ENCODE assay signal across 18 cellular contexts in genomic region chrX:122625821-122626220, GRCh38.
DNase-seq lines count a peak whose midpoint lies in the region; ATAC-seq, FAIRE-seq and TF ChIP-seq lines count a peak whose summit lies in the region.
"Had no signal": no experiment of that assay in that cellular context is flagged by ENCODE, and none has a peak within 500 bp of the region (broad histone marks: within the 10 kb centered on the region; RNA-seq: fewer than 3 reads in every experiment).

No MANE protein-coding gene starts in this region.

- H3K27me3 ChIP-seq in BJ (ENCODE audit: control insufficient read depth, insufficient read depth, low read length) (no peaks in the 10 kb centered on the region), GM12878 (replicated peaks in 1 of 2; ENCODE audit: control insufficient read depth in 2 of 2, insufficient read depth in 2 of 2, low read length in 1 of 2) (no peaks in the 10 kb centered on the region)
- H3K27me3 ChIP-seq: body of pancreas had no signal

- H3K27ac Mint-ChIP-seq in natural killer cell treated with Interleukin-12 subunit alpha and Interleukin-12 subunit beta and Interleukin-15 and Interleukin-18, amount 100 ng/mL, for 72 hours = no peak overlapping the region
- H3K27ac Mint-ChIP-seq: activated CD4-positive, alpha-beta memory T cell treated with anti-CD3 and anti-CD28 coated beads, Interleukin-2, amount 10 ng/mL, durations not matched to agents 7 days and 5 days; immature natural killer cell had no signal

- H3K36me3 ChIP-seq in BJ (ENCODE audit: control insufficient read depth, insufficient read depth, low read length) = no peaks in the 10 kb centered on the region
- no peaks in the 10 kb centered on the region for H3K36me3 ChIP-seq in GM12878 (ENCODE audit: control insufficient read depth in 2 of 2, insufficient read depth in 2 of 2, low read length in 1 of 2)
- H3K36me3 ChIP-seq in mesodermal cell (ENCODE audit: control insufficient read depth, insufficient read depth, low read length) = no peaks in the 10 kb centered on the region
- H3K36me3 ChIP-seq: BLaER1 treated with 17β-estradiol and CSF1 and Interleukin-3, amounts not matched to agents 10 nM and 100 nM had no signal

- no peak overlapping the region for H3K4me3 ChIP-seq in BJ (ENCODE audit: low read depth, low read length)
- H3K4me3 ChIP-seq in HFF-Myc (replicated peaks; ENCODE audit: low read depth, low read length) = no peak overlapping the region
- H3K4me3 ChIP-seq in GM12878 = no peak overlapping the region
- no peak overlapping the region for H3K4me3 ChIP-seq in mesodermal cell (ENCODE audit: extremely low read depth, insufficient read depth, low read length, poor library complexity, severe bottlenecking)
- H3K4me3 ChIP-seq: BLaER1 treated with 17β-estradiol and CSF1 and Interleukin-3, amounts not matched to agents 10 nM and 100 nM; body of pancreas had no signal

- H3K4me2 ChIP-seq in GM12878 (ENCODE audit: control insufficient read depth, insufficient read depth) = no peak overlapping the region

- peak; percentile 64 for DNase-seq in BJ (ENCODE audit: low read depth)
- peak; percentile 81 for DNase-seq in HFF-Myc (ENCODE audit: extremely low read depth, low read depth)
- no peak for DNase-seq in GM12878 (ENCODE audit: low read depth, low spot score)
- DNase-seq in NCI-H2081 treated with DMSO at 0.1 percent for 48 hours (lab: John Stamatoyannopoulos, UW) = no peak
- DNase-seq in natural killer cell treated with Interleukin-12 subunit alpha and Interleukin-12 subunit beta and Interleukin-15 and Interleukin-18, amount 100 ng/mL, for 72 hours (ENCODE audit: low spot score) = no peak
- DNase-seq in HTR-8/SVneo (ENCODE audit: insufficient read length, low spot score) = no peak
- DNase-seq: activated CD4-positive, alpha-beta memory T cell treated with anti-CD3 and anti-CD28 coated beads, Interleukin-2, amount 10 ng/mL, durations not matched to agents 7 days and 5 days; body of pancreas; DMS79 treated with DMSO at 0.1 percent for 48 hours; immature natural killer cell; NCI-H1048; NCI-H2171 treated with DMSO at 0.1 percent for 48 hours; posterior cingulate gyrus; stimulated activated CD4-positive, alpha-beta T cell treated with anti-CD3 and anti-CD28 coated beads, Interleukin-15, amount 100 ng/mL, for 24 hours; substantia nigra had no signal

- no peak for TF ChIP-seq POLR2A in GM12878 (IDR thresholded peaks at IDR 0.05; ENCODE audit: low read depth, low read length)

- ATAC-seq in GM12878 (peak; percentile 92), GM18909 (IDR thresholded peaks at IDR 0.05; ENCODE audit: poor library complexity, unreplicated experiment) (no peak)
- no peak for ATAC-seq in natural killer cell treated with Interleukin-12 subunit alpha and Interleukin-12 subunit beta and Interleukin-15 and Interleukin-18, amount 100 ng/mL, for 72 hours
- ATAC-seq: body of pancreas had no signal

- CTCF ChIA-PET in BJ (lab: Yijun Ruan, JAX) = no interaction called here
- CTCF ChIA-PET in GM12878 (lab: Yijun Ruan, JAX) = interaction anchor here (1.1 to 1.6 kb wide), 2 partner anchors 10 to 12 kb away, joined by 3 to 6 read pairs; no protein-coding TSS in a partner anchor

- H3K36me3 Mint-ChIP-seq in natural killer cell treated with Interleukin-12 subunit alpha and Interleukin-12 subunit beta and Interleukin-15 and Interleukin-18, amount 100 ng/mL, for 72 hours = no peaks in the 10 kb centered on the region
- H3K36me3 Mint-ChIP-seq: immature natural killer cell had no signal

- in situ Hi-C loops in GM12878 (cut with MboI) = no loop called here

- no peak for TF ChIP-seq EP300 in GM12878 (IDR thresholded peaks at IDR 0.05; ENCODE audit: borderline replicate concordance in 1 of 2, control insufficient read depth in 1 of 2, low read depth in 2 of 2, low read length in 2 of 2)

- intact Hi-C loops in GM12878 (cut with micrococcal nuclease; ENCODE audit: unreplicated experiment) = no loop called here

- H3K9me3 Mint-ChIP-seq in natural killer cell treated with Interleukin-12 subunit alpha and Interleukin-12 subunit beta and Interleukin-15 and Interleukin-18, amount 100 ng/mL, for 72 hours = peaks cover 4% of the 10 kb centered on the region
- H3K9me3 Mint-ChIP-seq: activated CD4-positive, alpha-beta memory T cell treated with anti-CD3 and anti-CD28 coated beads, Interleukin-2, amount 10 ng/mL, durations not matched to agents 7 days and 5 days had no signal

- TF ChIP-seq RAD21 in GM12878 (IDR thresholded peaks at IDR 0.05; ENCODE audit: insufficient read depth, low read depth, low read length) = no peak

- 3% methylated on average over 3 of the region's 3 CpGs for WGBS in GM12878 (ENCODE audit: insufficient coverage, insufficient replicate concordance, low lambda C conversion rate, missing lambda C conversion rate)
- 80 to 100% methylated on average over 1 of the region's 3 CpGs for WGBS in mesodermal cell (ENCODE audit: insufficient coverage in 2 of 2), 2 experiments

- H3K4me3 Mint-ChIP-seq in natural killer cell treated with Interleukin-12 subunit alpha and Interleukin-12 subunit beta and Interleukin-15 and Interleukin-18, amount 100 ng/mL, for 72 hours = no peak overlapping the region
- H3K4me3 Mint-ChIP-seq: activated CD4-positive, alpha-beta memory T cell treated with anti-CD3 and anti-CD28 coated beads, Interleukin-2, amount 10 ng/mL, durations not matched to agents 7 days and 5 days; immature natural killer cell had no signal

- SMC1A ChIA-PET in GM12878 (lab: Charles Lee; ENCODE audit: uncharacterized antibody, unreplicated experiment) = interaction anchor here (1.7 kb wide), 1 partner anchor 11 kb away, joined by 5 read pairs; no protein-coding TSS in a partner anchor

- no peak for TF ChIP-seq CTCF in BJ (IDR thresholded peaks at IDR 0.05; ENCODE audit: insufficient read depth, low read depth, low read length)
- no peak for TF ChIP-seq CTCF in HFF-Myc (IDR thresholded peaks at IDR 0.05; ENCODE audit: low read depth, low read length, missing control alignments)
- no peak for TF ChIP-seq CTCF in GM12878 (IDR thresholded peaks at IDR 0.05 in 2 of 3, conservative IDR thresholded peaks at IDR 0.05 in 1 of 3; ENCODE audit: control insufficient read depth in 2 of 3, extremely low read depth in 1 of 3, insufficient read depth in 1 of 3, low read depth in 3 of 3, low read length in 3 of 3)

- H3K79me2 ChIP-seq in GM12878 (ENCODE audit: control insufficient read depth, insufficient read depth, low read length) = no peaks in the 10 kb centered on the region

- no peaks in the 10 kb centered on the region for H4K20me1 ChIP-seq in GM12878 (ENCODE audit: control insufficient read depth, insufficient read depth)
- H4K20me1 ChIP-seq: BLaER1 treated with 17β-estradiol and CSF1 and Interleukin-3, amounts not matched to agents 10 nM and 100 nM had no signal

- H3K4me1 Mint-ChIP-seq in natural killer cell treated with Interleukin-12 subunit alpha and Interleukin-12 subunit beta and Interleukin-15 and Interleukin-18, amount 100 ng/mL, for 72 hours (ENCODE audit: low read depth in 2 of 2) = no peaks in the 10 kb centered on the region
- H3K4me1 Mint-ChIP-seq: activated CD4-positive, alpha-beta memory T cell treated with anti-CD3 and anti-CD28 coated beads, Interleukin-2, amount 10 ng/mL, durations not matched to agents 7 days and 5 days; immature natural killer cell had no signal

- FAIRE-seq in GM12878 (lab: Jason Lieb, UNC) (no peak), HTR-8/SVneo (lab: Jason Lieb, UNC) (no peak)

- H3K27me3 Mint-ChIP-seq in natural killer cell treated with Interleukin-12 subunit alpha and Interleukin-12 subunit beta and Interleukin-15 and Interleukin-18, amount 100 ng/mL, for 72 hours = no peaks in the 10 kb centered on the region
- H3K27me3 Mint-ChIP-seq: activated CD4-positive, alpha-beta memory T cell treated with anti-CD3 and anti-CD28 coated beads, Interleukin-2, amount 10 ng/mL, durations not matched to agents 7 days and 5 days had no signal

- POLR2A ChIA-PET in BJ (lab: Charles Lee) (no interaction called here), GM12878 (lab: Charles Lee) (interaction anchor here (1.7 kb wide), 1 partner anchor 12 kb away, joined by 4 read pairs; no protein-coding TSS in a partner anchor)

- H3K4me1 ChIP-seq in GM12878 (ENCODE audit: control insufficient read depth, insufficient read depth, low read length) = no peaks in the 10 kb centered on the region
- H3K4me1 ChIP-seq in mesodermal cell (ENCODE audit: control insufficient read depth, insufficient read depth, low read length, poor library complexity, severe bottlenecking) = no peaks in the 10 kb centered on the region
- H3K4me1 ChIP-seq: body of pancreas had no signal

- no peak overlapping the region for H3K27ac ChIP-seq in GM12878 (ENCODE audit: control insufficient read depth, insufficient read depth)
- H3K27ac ChIP-seq in mesodermal cell (ENCODE audit: low read depth, low read length, severe bottlenecking) = peak overlapping the region; percentile 10
- H3K27ac ChIP-seq: BLaER1 treated with 17β-estradiol and CSF1 and Interleukin-3, amounts not matched to agents 10 nM and 100 nM; body of pancreas had no signal

- no TSS peak for BruUV-seq in GM12878 (replicated peaks; lab: Mats Ljungman, UMichigan)

- RAD21 ChIA-PET in GM12878 (lab: Charles Lee; ENCODE audit: unreplicated experiment) = no interaction called here

- H3K9me3 ChIP-seq in GM12878 (replicated peaks; ENCODE audit: control insufficient read depth, insufficient read depth, low read length) (no peaks in the 10 kb centered on the region), mesodermal cell (ENCODE audit: control insufficient read depth, low read length) (no peaks in the 10 kb centered on the region)
- H3K9me3 ChIP-seq: body of pancreas had no signal

- no peak overlapping the region for H3K9ac ChIP-seq in GM12878 (ENCODE audit: control insufficient read depth, insufficient read depth, low read length)
- H3K9ac ChIP-seq: BLaER1 treated with 17β-estradiol and CSF1 and Interleukin-3, amounts not matched to agents 10 nM and 100 nM had no signal

- no peak overlapping the region for H2AFZ ChIP-seq in GM12878 (ENCODE audit: control insufficient read depth, low read depth, low read length)

TF ChIP-seq in GM12878, 131 proteins besides CTCF, POLR2A, EP300 and RAD21 (continues in another document):
- no peak for TF ChIP-seq USF1 (IDR thresholded peaks at IDR 0.05; ENCODE audit: borderline replicate concordance, extremely low read length, insufficient read depth, low read depth, low read length)
- TF ChIP-seq IRF4 (IDR thresholded peaks at IDR 0.05; ENCODE audit: low read depth, low read length) = peak; percentile 30; the same call in 1 of the 2 replicates
- peak; percentile 69 for TF ChIP-seq MEF2B (IDR thresholded peaks at IDR 0.05; ENCODE audit: partially characterized antibody, poor library complexity, severe bottlenecking)

Comparison
In these comparisons a context has a peak if more than half of its experiments do, and no peak if none do; other contexts are left out.
1. DNase-seq: peak in BJ (single experiment) and HFF-Myc (single experiment); none in GM12878 (single experiment), NCI-H2081 treated with DMSO at 0.1 percent for 48 hours (single experiment), natural killer cell treated with Interleukin-12 subunit alpha and Interleukin-12 subunit beta and Interleukin-15 and Interleukin-18, amount 100 ng/mL, for 72 hours (single experiment) and HTR-8/SVneo (single experiment).